In the genomic region with DNA sequence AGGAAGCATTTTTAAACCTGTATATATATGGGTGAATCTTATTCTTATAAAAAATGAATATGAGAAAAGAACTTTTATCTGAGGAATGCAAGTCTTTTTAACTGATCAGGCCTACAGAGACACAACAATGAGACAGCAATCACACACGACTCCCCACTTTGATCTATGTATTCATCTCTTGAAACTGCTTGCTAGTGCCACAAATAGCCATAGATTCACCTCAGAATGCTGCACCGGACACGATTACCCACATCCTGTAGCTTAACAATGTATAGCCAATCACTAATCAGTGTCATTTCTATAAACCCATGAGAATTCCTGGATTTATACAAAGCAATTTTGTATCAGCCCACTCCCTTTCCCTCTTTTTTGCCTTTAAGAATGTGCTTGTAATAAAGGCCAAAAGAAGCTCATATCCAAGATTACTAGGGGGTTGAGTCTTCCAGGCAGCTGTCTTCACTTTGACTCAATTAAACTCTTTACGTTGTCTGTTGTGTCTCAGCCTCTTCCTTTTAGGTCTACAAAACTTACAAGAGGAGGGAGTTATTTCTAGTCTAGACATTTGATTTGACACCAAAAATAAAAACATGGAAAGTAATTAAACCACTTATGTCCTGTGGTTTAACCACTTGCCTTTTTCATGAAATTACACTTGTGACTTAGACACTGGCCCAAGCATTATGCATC, we compare ENCODE assay signal across 12 cellular contexts.
DNase-seq lines count a peak whose midpoint lies in the region; ATAC-seq and TF ChIP-seq lines count a peak whose summit lies in the region.
"Had no signal": no experiment of that assay in that cellular context is flagged by ENCODE, and none has a peak within 500 bp of the region (broad histone marks: within the 10 kb centered on the region; RNA-seq: fewer than 3 reads in every experiment).

No MANE protein-coding gene starts in this region.

- no peaks in the 10 kb centered on the region for H3K9me2 ChIP-seq in Karpas-422 (replicated peaks; ENCODE audit: insufficient read depth, low read length)

- intact Hi-C loops in CD8-positive, alpha-beta T cell (cut with DNase I, micrococcal nuclease) = no loop called here

- CTCF ChIA-PET in CD8-positive, alpha-beta T cell (lab: Charles Lee) = interaction anchor here (1.3 kb wide), 1 partner anchor 10 kb away, joined by 4 read pairs; no protein-coding TSS in a partner anchor

- no peaks in the 10 kb centered on the region for H3K9me3 ChIP-seq in CD8-positive, alpha-beta T cell (ENCODE audit: low read length)
- H3K9me3 ChIP-seq in Karpas-422 (ENCODE audit: low read length) = no peaks in the 10 kb centered on the region
- H3K9me3 ChIP-seq: Peyer's patch had no signal

- no peak overlapping the region for H3K9ac ChIP-seq in Karpas-422 (ENCODE audit: low read length)

- H3K4me3 ChIP-seq in CD8-positive, alpha-beta T cell (ENCODE audit: low read depth, low read length) = no peak overlapping the region
- H3K4me3 ChIP-seq in Karpas-422 (ENCODE audit: low read length) = no peak overlapping the region
- H3K4me3 ChIP-seq: Peyer's patch had no signal

- H2AFZ ChIP-seq in Karpas-422 (ENCODE audit: low read length) = no peak overlapping the region

- H3K4me2 ChIP-seq in Karpas-422 (ENCODE audit: low read depth, low read length, poor library complexity, severe bottlenecking) = no peak overlapping the region

- POLR2A ChIA-PET in CD8-positive, alpha-beta T cell (lab: Charles Lee) = no interaction called here

- no peak for TF ChIP-seq CTCF in CD8-positive, alpha-beta T cell (IDR thresholded peaks at IDR 0.05)

- H3K36me3 ChIP-seq in CD8-positive, alpha-beta T cell (ENCODE audit: insufficient read depth, low read length) = no peaks in the 10 kb centered on the region
- no peaks in the 10 kb centered on the region for H3K36me3 ChIP-seq in Karpas-422 (ENCODE audit: insufficient read depth, low read length)
- H3K36me3 ChIP-seq: Peyer's patch had no signal

- H3K4me1 ChIP-seq in CD8-positive, alpha-beta T cell (ENCODE audit: insufficient read depth, low read length) = no peaks in the 10 kb centered on the region
- H3K4me1 ChIP-seq in Karpas-422 (ENCODE audit: low read length) = peaks cover 15% of the 10 kb centered on the region
- H3K4me1 ChIP-seq: Peyer's patch had no signal

- no peak overlapping the region for H3K27ac ChIP-seq in CD8-positive, alpha-beta T cell (ENCODE audit: low read depth, low read length)
- no peak overlapping the region for H3K27ac ChIP-seq in Karpas-422 (ENCODE audit: low read length)
- H3K27ac ChIP-seq: Peyer's patch had no signal

- H3K4me1 Mint-ChIP-seq in CD8-positive, alpha-beta T cell (ENCODE audit: low read depth) = peaks cover 6% of the 10 kb centered on the region

- H3K9me3 Mint-ChIP-seq in CD8-positive, alpha-beta T cell = no peaks in the 10 kb centered on the region
- H3K9me3 Mint-ChIP-seq: nephron; stimulated activated naive B cell treated with anti-CD40 and anti-IgM and Interleukin-4, amounts not matched to agents 10 μg/mL and 1 μg/mL and 100 μg/mL, for 72 hours had no signal

- no peak overlapping the region for H3K4me3 Mint-ChIP-seq in CD8-positive, alpha-beta T cell
- H3K4me3 Mint-ChIP-seq: nephron; stimulated activated naive B cell treated with anti-CD40 and anti-IgM and Interleukin-4, amounts not matched to agents 10 μg/mL and 1 μg/mL and 100 μg/mL, for 72 hours had no signal

- DNase-seq in NCI-H146 (lab: John Stamatoyannopoulos, UW) = peak; percentile 53
- DNase-seq in NCI-H146 treated with DMSO at 0.1 percent for 48 hours (lab: John Stamatoyannopoulos, UW; ENCODE audit: unreplicated experiment) = no peak
- DNase-seq in dermis blood vessel endothelial cell = peak; percentile 11
- no peak for DNase-seq in CD8-positive, alpha-beta T cell
- DNase-seq in Karpas-422 = no peak
- DNase-seq in NCI-H2029 treated with DMSO at 0.1 percent for 48 hours (lab: John Stamatoyannopoulos, UW) = no peak
- DNase-seq: activated effector memory CD4-positive, alpha-beta T cell treated with Interleukin-2 at 50 U/mL for 16 hours; Peyer's patch; stimulated activated naive B cell treated with anti-CD40 and anti-IgM and Interleukin-4, amounts not matched to agents 10 μg/mL and 1 μg/mL and 100 μg/mL, for 72 hours had no signal

- no peaks in the 10 kb centered on the region for H4K20me1 ChIP-seq in Karpas-422 (ENCODE audit: insufficient read depth, low read depth, low read length)

- H3K27me3 Mint-ChIP-seq in CD8-positive, alpha-beta T cell (ENCODE audit: low read depth) = no peaks in the 10 kb centered on the region
- H3K27me3 Mint-ChIP-seq: stimulated activated naive B cell treated with anti-CD40 and anti-IgM and Interleukin-4, amounts not matched to agents 10 μg/mL and 1 μg/mL and 100 μg/mL, for 72 hours had no signal

- H3K36me3 Mint-ChIP-seq in CD8-positive, alpha-beta T cell = no peaks in the 10 kb centered on the region
- H3K36me3 Mint-ChIP-seq: stimulated activated naive B cell treated with anti-CD40 and anti-IgM and Interleukin-4, amounts not matched to agents 10 μg/mL and 1 μg/mL and 100 μg/mL, for 72 hours had no signal

- H3K27ac Mint-ChIP-seq in CD8-positive, alpha-beta T cell = no peak overlapping the region
- H3K27ac Mint-ChIP-seq: nephron had no signal

- H3K79me2 ChIP-seq in Karpas-422 (ENCODE audit: low read length) = no peaks in the 10 kb centered on the region

- no peaks in the 10 kb centered on the region for H3K27me3 ChIP-seq in CD8-positive, alpha-beta T cell (ENCODE audit: insufficient read depth, low read length)
- H3K27me3 ChIP-seq in Karpas-422 (ENCODE audit: low read length) = no peaks in the 10 kb centered on the region
- H3K27me3 ChIP-seq: Peyer's patch had no signal

- ATAC-seq in GM19372 (IDR thresholded peaks at IDR 0.05; ENCODE audit: low read depth, unreplicated experiment) = peak; percentile 90
- peak; percentile 83 for ATAC-seq in HG02884 (IDR thresholded peaks at IDR 0.05; ENCODE audit: unreplicated experiment)
- ATAC-seq in CD8-positive, alpha-beta T cell = no peak

Comparison
In these comparisons a context has a peak if more than half of its experiments do, and no peak if none do; other contexts are left out.
1. DNase-seq: peak in NCI-H146 (single experiment) and dermis blood vessel endothelial cell (single experiment); none in NCI-H146 treated with DMSO at 0.1 percent for 48 hours (single experiment), CD8-positive, alpha-beta T cell (0 of 7), Karpas-422 (single experiment) and NCI-H2029 treated with DMSO at 0.1 percent for 48 hours (single experiment).